8 cellular contexts compared by ENCODE assay signal in the genomic region with DNA sequence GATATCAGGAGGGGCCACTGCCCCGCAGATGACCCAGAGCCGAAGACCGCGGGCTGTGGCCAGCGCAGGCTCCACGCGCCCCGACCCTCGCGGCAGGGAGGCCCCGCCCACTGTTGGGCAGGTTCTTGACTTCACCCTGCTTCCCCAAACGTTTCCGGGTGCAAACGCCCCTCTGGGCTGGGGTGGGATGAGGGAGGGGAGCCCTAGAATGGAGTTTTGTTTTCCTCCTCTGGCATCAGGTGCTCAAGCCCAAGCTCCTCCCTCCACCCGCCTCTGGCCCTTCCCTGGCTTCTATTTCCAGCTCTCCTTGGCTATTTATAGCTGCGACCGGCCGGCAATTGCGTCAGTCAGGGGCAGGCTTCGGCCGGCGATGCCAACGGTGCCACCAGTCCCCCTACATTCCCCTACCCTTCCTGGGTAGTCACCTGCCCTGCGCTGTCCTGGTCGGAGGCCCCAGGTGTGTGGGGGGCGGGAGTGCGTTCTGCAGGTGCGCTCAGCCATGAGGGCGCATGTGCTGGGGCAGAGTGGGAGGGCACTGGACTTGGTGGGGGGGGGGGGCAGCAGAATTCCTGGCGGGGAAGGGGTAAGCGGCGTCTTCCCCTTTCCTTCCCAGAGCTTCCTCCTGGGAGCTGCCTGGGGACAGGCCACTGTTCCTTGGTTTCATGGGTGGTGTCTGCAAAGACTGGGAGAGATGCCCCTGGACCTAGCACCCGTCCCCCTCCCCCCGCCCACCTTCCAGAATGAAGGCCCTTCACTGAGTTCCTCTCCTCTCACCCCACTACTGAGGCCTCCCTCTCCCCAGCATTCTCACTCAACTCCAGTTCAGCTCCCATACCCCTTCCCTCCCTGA. TPM values are rescaled to one million over a fixed set of nuclear protein-coding genes. Genes with fewer than 3 reads are reported as not detected.
DNase-seq lines count a peak whose midpoint lies in the region; ATAC-seq and TF ChIP-seq lines count a peak whose summit lies in the region.

No MANE protein-coding gene starts in this region.

- H3K4me1 Mint-ChIP-seq in osteocyte (ENCODE audit: unreplicated experiment) = peaks cover 9% of the 10 kb centered on the region

- H3K18ac ChIP-seq in neuronal stem cell (ENCODE audit: low read length) = peak overlapping the region; percentile 87

- H3K4me3 ChIP-seq in Peyer's patch = peak overlapping the region in 3 of 4 donors; percentile 6 to 53 (median 34)
- peak overlapping the region in 1 of 2 donors; percentile 63 for H3K4me3 ChIP-seq in neuronal stem cell (ENCODE audit: low read length in 2 of 2)

- H3K4ac ChIP-seq in neuronal stem cell (ENCODE audit: low read length) = no peak overlapping the region

- H3K9me3 Mint-ChIP-seq in osteocyte (ENCODE audit: unreplicated experiment) = no peaks in the 10 kb centered on the region

- no peak overlapping the region for H4K91ac ChIP-seq in neuronal stem cell (ENCODE audit: low read depth, low read length, poor library complexity)

- peak; percentile 84 for DNase-seq in HT-29 (ENCODE audit: low spot score)
- peak in 2 of 3 donors; percentile 79 to 80 for DNase-seq in Peyer's patch
- DNase-seq in foreskin keratinocyte = peak in 1 of 2 donors; percentile 27
- no peak for DNase-seq in neuronal stem cell (ENCODE audit: low spot score)
- DNase-seq in osteocyte (ENCODE audit: extremely low spot score, unreplicated experiment) = no peak
- DNase-seq in OCI-M1 (lab: John Stamatoyannopoulos, UW) = no peak

- peak overlapping the region; percentile 31 for H3K4me2 ChIP-seq in neuronal stem cell (ENCODE audit: insufficient read depth, low read length, poor library complexity, severe bottlenecking)

- H3K4me1 ChIP-seq in Peyer's patch (peaks cover 0 to 29% (median 25%) of the 10 kb centered on the region in 4 donors), foreskin keratinocyte (no peaks in the 10 kb centered on the region), neuronal stem cell (ENCODE audit: control insufficient read depth in 2 of 2, insufficient read depth in 1 of 2, low read depth in 1 of 2, low read length in 2 of 2) (peaks cover 0 to 6% of the 10 kb centered on the region in 2 donors)

- H3K4me3 Mint-ChIP-seq in osteocyte (ENCODE audit: unreplicated experiment) = no peak overlapping the region

- peaks cover 10% of the 10 kb centered on the region for H3K27me3 Mint-ChIP-seq in osteocyte (ENCODE audit: unreplicated experiment)

- H3K9me3 ChIP-seq in Peyer's patch (no peaks in the 10 kb centered on the region), neuronal stem cell (replicated peaks in 1 of 2; ENCODE audit: control insufficient read depth in 2 of 2, insufficient read depth in 1 of 2, low read depth in 1 of 2, low read length in 2 of 2) (no peaks in the 10 kb centered on the region)

- H3K9ac ChIP-seq in neuronal stem cell (ENCODE audit: low read depth, low read length, poor library complexity) = peak overlapping the region; percentile 12

- peak overlapping the region; percentile 82 for H3K14ac ChIP-seq in neuronal stem cell (ENCODE audit: low read length)

- peak in 1 of 2 donors; percentile 52 for TF ChIP-seq POLR2A in Peyer's patch (IDR thresholded peaks at IDR 0.05)

- TF ChIP-seq CTCF in Peyer's patch (IDR thresholded peaks at IDR 0.05) (no peak), foreskin keratinocyte (conservative IDR thresholded peaks at IDR 0.05) (no peak), osteocyte (IDR thresholded peaks at IDR 0.05) (no peak)

- H3K36me3 ChIP-seq in Peyer's patch (no peaks in the 10 kb centered on the region), neuronal stem cell (replicated peaks in 1 of 2; ENCODE audit: control insufficient read depth in 2 of 2, insufficient read depth in 2 of 2, low read length in 2 of 2) (no peaks in the 10 kb centered on the region)

- H4K8ac ChIP-seq in neuronal stem cell (ENCODE audit: low read depth, low read length) = no peak overlapping the region

- no CpG with 5 or more reads among the region's 34 CpGs for WGBS in neuronal stem cell (ENCODE audit: extremely low coverage in 2 of 2, insufficient read length in 2 of 2, insufficient replicate concordance in 1 of 2), 2 donors

- peak overlapping the region; percentile 43 for H3K23ac ChIP-seq in neuronal stem cell (ENCODE audit: low read depth, low read length, poor library complexity)

- peak; percentile 39 for ATAC-seq in foreskin keratinocyte
- no peak for ATAC-seq in GM21381 (IDR thresholded peaks at IDR 0.05; ENCODE audit: unreplicated experiment)
- ATAC-seq in HG03108 (IDR thresholded peaks at IDR 0.05; ENCODE audit: unreplicated experiment) = no peak

- no peaks in the 10 kb centered on the region for H3K36me3 Mint-ChIP-seq in osteocyte (ENCODE audit: unreplicated experiment)

- H3K27ac Mint-ChIP-seq in osteocyte (ENCODE audit: unreplicated experiment) = no peak overlapping the region

- no peak overlapping the region for H2BK15ac ChIP-seq in neuronal stem cell (ENCODE audit: low read length)

- H2BK120ac ChIP-seq in neuronal stem cell (ENCODE audit: low read depth, low read length) = no peak overlapping the region

- no peaks in the 10 kb centered on the region for H3K79me1 ChIP-seq in neuronal stem cell (ENCODE audit: low read depth, low read length)

- H3K27ac ChIP-seq in Peyer's patch (peak overlapping the region in 2 of 4 donors; percentile 23 to 55), foreskin keratinocyte (no peak overlapping the region), neuronal stem cell (replicated peaks; ENCODE audit: low read length) (no peak overlapping the region)

- H2BK5ac ChIP-seq in neuronal stem cell (ENCODE audit: low read length) = no peak overlapping the region

- peaks cover 0 to 8% of the 10 kb centered on the region in 2 donors for H3K27me3 ChIP-seq in Peyer's patch
- H3K27me3 ChIP-seq in foreskin keratinocyte = peaks cover 69% of the 10 kb centered on the region
- H3K27me3 ChIP-seq in neuronal stem cell (ENCODE audit: control insufficient read depth in 3 of 3, insufficient read depth in 3 of 3, low read depth in 1 of 3, low read length in 3 of 3) = peaks cover 22 to 78% (median 63%) of the 10 kb centered on the region in 3 experiments

- peak overlapping the region; percentile 73 for H2BK12ac ChIP-seq in neuronal stem cell (ENCODE audit: low read length)

- no peak overlapping the region for H2AFZ ChIP-seq in neuronal stem cell (ENCODE audit: low read length)

- peak overlapping the region; percentile 97 for H2AK5ac ChIP-seq in neuronal stem cell (ENCODE audit: low read depth, low read length)

RNA-seq across cellular contexts. Expression of gene DUSP8, which starts 23.6 kb away (rescaled TPM):
- total RNA-seq in HT-29 (2014; rRNA removed; shearing (Covaris generic)) = 21.4 and 23.2 TPM in 2 replicates
- total RNA-seq in Peyer's patch (10 to 100 TPM in 3 of 4 donors, 1 to 10 TPM in 1; 2.5 to 18.4 (median 13.2) TPM), foreskin keratinocyte (0.71 and 0.88 TPM in 2 replicates), osteocyte (5.4 and 7.7 TPM in 2 replicates)
- polyA plus RNA-seq in foreskin keratinocyte = 0.90 and 1.3 TPM in 2 replicates
- polyA plus RNA-seq in neuronal stem cell (2013, experiment 1 of 2) = 5.8 TPM
- 6.1 TPM for polyA plus RNA-seq in neuronal stem cell (2013, experiment 2 of 2)

RNA-seq across cellular contexts. Expression of gene KRTAP5-1, which starts 36.6 kb away (rescaled TPM):
- not detected in 2 replicates for total RNA-seq in HT-29 (2014; rRNA removed; shearing (Covaris generic))
- total RNA-seq in Peyer's patch (not detected), foreskin keratinocyte (not detected in 2 replicates), osteocyte (not detected in 2 replicates)
- polyA plus RNA-seq in foreskin keratinocyte = not detected in 2 replicates
- polyA plus RNA-seq in neuronal stem cell (2013, experiment 1 of 2) = not detected
- not detected for polyA plus RNA-seq in neuronal stem cell (2013, experiment 2 of 2)

RNA-seq across cellular contexts. Expression of gene KRTAP5-2, which starts 49.6 kb away (rescaled TPM):
- total RNA-seq in HT-29 (2014; rRNA removed; shearing (Covaris generic)) = not detected in 2 replicates
- total RNA-seq in Peyer's patch (not detected), foreskin keratinocyte (not detected in 2 replicates), osteocyte (not detected in 2 replicates)
- not detected in 2 replicates for polyA plus RNA-seq in foreskin keratinocyte
- polyA plus RNA-seq in neuronal stem cell (2013, experiment 1 of 2) = not detected
- polyA plus RNA-seq in neuronal stem cell (2013, experiment 2 of 2) = not detected

RNA-seq across cellular contexts. Expression of gene KRTAP5-3, which starts 59.8 kb away (rescaled TPM):
- total RNA-seq in HT-29 (2014; rRNA removed; shearing (Covaris generic)) = not detected in 2 replicates
- total RNA-seq in Peyer's patch (not detected), foreskin keratinocyte (not detected in 2 replicates), osteocyte (not detected in 2 replicates)
- polyA plus RNA-seq in foreskin keratinocyte = not detected in 2 replicates
- not detected for polyA plus RNA-seq in neuronal stem cell (2013, experiment 1 of 2)
- not detected for polyA plus RNA-seq in neuronal stem cell (2013, experiment 2 of 2)

Comparison
In these comparisons a context has a peak if more than half of its experiments do, and no peak if none do; other contexts are left out.
1. DNase-seq: peak in HT-29 (single experiment) and Peyer's patch (2 of 3); none in neuronal stem cell (single experiment), osteocyte (single experiment) and OCI-M1 (single experiment).